ENCODE assay signal across 15 cellular contexts in the genomic region with DNA sequence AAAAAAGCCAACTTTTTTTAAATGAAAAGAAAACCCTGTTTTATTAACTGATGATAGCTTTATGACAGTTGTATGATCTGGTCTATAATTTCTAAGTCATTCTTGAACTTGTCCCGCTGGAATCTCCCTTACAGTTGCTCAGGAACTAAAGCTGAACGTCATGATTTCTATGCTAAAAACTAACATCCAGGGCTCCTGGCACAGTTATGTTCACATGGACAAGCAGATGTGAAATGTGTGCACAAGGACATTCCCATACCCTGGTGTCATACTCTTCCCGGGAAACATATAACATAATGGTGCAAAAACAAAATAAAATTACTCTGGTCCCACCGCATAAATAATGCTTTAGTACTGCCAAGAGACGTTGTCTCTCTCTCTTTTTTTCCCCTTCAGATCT.
DNase-seq lines count a peak whose midpoint lies in the region; ATAC-seq and TF ChIP-seq lines count a peak whose summit lies in the region.
"Had no signal": no experiment of that assay in that cellular context is flagged by ENCODE, and none has a peak within 500 bp of the region (broad histone marks: within the 10 kb centered on the region; RNA-seq: fewer than 3 reads in every experiment).

No MANE protein-coding gene starts in this region.

- no peaks in the 10 kb centered on the region for H3F3A ChIP-seq in smooth muscle cell (ENCODE audit: low read depth)

- no TSS peak for BruUV-seq in IMR-90 (replicated peaks; lab: Mats Ljungman, UMichigan)

- peaks cover 10% of the 10 kb centered on the region for H3K27me3 ChIP-seq in IMR-90 (ENCODE audit: control insufficient read depth, insufficient read depth, low read length)
- no peaks in the 10 kb centered on the region for H3K27me3 ChIP-seq in smooth muscle cell (ENCODE audit: low read depth)

- no peaks in the 10 kb centered on the region for H3K79me2 ChIP-seq in smooth muscle cell (ENCODE audit: low read depth)

- TF ChIP-seq CTCF in IMR-90 (conservative IDR thresholded peaks at IDR 0.05; ENCODE audit: low read depth, low read length) (no peak), choroid plexus epithelial cell (conservative IDR thresholded peaks at IDR 0.05; ENCODE audit: low read depth, low read length) (no peak), fibroblast of mammary gland (conservative IDR thresholded peaks at IDR 0.05; ENCODE audit: control insufficient read depth, insufficient read depth, low read depth, low read length) (no peak), smooth muscle cell (IDR thresholded peaks at IDR 0.05; ENCODE audit: borderline replicate concordance, insufficient read depth, poor library complexity, severe bottlenecking) (no peak)

- TF ChIP-seq POLR2A in IMR-90 (IDR thresholded peaks at IDR 0.05; ENCODE audit: low read depth, low read length): no peak

- no peaks in the 10 kb centered on the region for H3K9me3 ChIP-seq in IMR-90 (ENCODE audit: control insufficient read depth, insufficient read depth, low read length)
- no peaks in the 10 kb centered on the region for H3K9me3 ChIP-seq in smooth muscle cell (replicated peaks; ENCODE audit: low read depth)
- H3K9me3 ChIP-seq: HAP-1 had no signal

- 0% methylated on average over 2 of the region's 5 CpGs; no CpG with 5 or more reads in 1 of the 2 experiments for WGBS in IMR-90 (ENCODE audit: extremely low coverage in 2 of 2, insufficient read length in 1 of 2), 2 experiments
- 64% methylated on average over 5 of the region's 5 CpGs for WGBS in smooth muscle cell (ENCODE audit: low lambda C conversion rate)

- no peak overlapping the region for H4K8ac ChIP-seq in IMR-90 (ENCODE audit: low read depth in 2 of 2, low read length in 2 of 2)

- no peaks in the 10 kb centered on the region for H3K36me3 ChIP-seq in IMR-90 (ENCODE audit: control insufficient read depth, insufficient read depth, low read length)
- H3K36me3 ChIP-seq in smooth muscle cell (ENCODE audit: low read depth): no peaks in the 10 kb centered on the region
- H3K36me3 ChIP-seq: HAP-1 had no signal

- no peak overlapping the region for H2AK5ac ChIP-seq in IMR-90 (ENCODE audit: low read depth, low read length)

- intact Hi-C loops in IMR-90 (cut with micrococcal nuclease): no loop called here

- H3K4me2 ChIP-seq in IMR-90 (ENCODE audit: low read depth, low read length): no peak overlapping the region
- H3K4me2 ChIP-seq in smooth muscle cell: no peak overlapping the region

- POLR2A ChIA-PET in IMR-90 (lab: Charles Lee; ENCODE audit: unreplicated experiment): no interaction called here

- no peak overlapping the region for H3K4ac ChIP-seq in IMR-90 (ENCODE audit: low read depth, low read length)

- no peaks in the 10 kb centered on the region for H4K20me1 ChIP-seq in IMR-90 (ENCODE audit: insufficient read depth, low read length)
- no peaks in the 10 kb centered on the region for H4K20me1 ChIP-seq in smooth muscle cell (ENCODE audit: low read depth)

- H3K56ac ChIP-seq in IMR-90 (ENCODE audit: extremely low read depth, insufficient read depth, low read length): no peak overlapping the region

- no peak overlapping the region for H3K14ac ChIP-seq in IMR-90 (replicated peaks; ENCODE audit: low read depth, low read length)

- H2BK120ac ChIP-seq in IMR-90 (ENCODE audit: low read depth, low read length): no peak overlapping the region

- no peak for TF ChIP-seq RAD21 in IMR-90 (IDR thresholded peaks at IDR 0.05; ENCODE audit: low read length)

- H4K91ac ChIP-seq in IMR-90 (ENCODE audit: insufficient read depth, low read depth, low read length): no peak overlapping the region

- DNase-seq in IMR-90: peak; percentile 31
- peak; percentile 10 for DNase-seq in choroid plexus epithelial cell (ENCODE audit: low read depth)
- DNase-seq in fibroblast of mammary gland (ENCODE audit: low read depth): peak; percentile 52
- no peak for DNase-seq in smooth muscle cell (lab: John Stamatoyannopoulos, UW; ENCODE audit: unreplicated experiment)
- no peak for DNase-seq in NCI-H146 (lab: John Stamatoyannopoulos, UW)
- DNase-seq in stimulated activated naive CD4-positive, alpha-beta T cell (lab: John Stamatoyannopoulos, UW): no peak
- no peak for DNase-seq in activated naive CD4-positive, alpha-beta T cell treated with anti-CD3 and anti-CD28 coated beads, Interleukin-2, amount 50 U/mL, for 16 hours
- DNase-seq in epidermal melanocyte (ENCODE audit: insufficient read length, low spot score): no peak
- DNase-seq: CD8-positive, alpha-beta T cell; COR-L47; DMS153; DMS79 treated with DMSO at 0.1 percent for 48 hours; GDM1; GOT3 had no signal

- in situ Hi-C loops in IMR-90 (cut with MboI; ENCODE audit: low sequenced_read_pairs): no loop called here

- no peak overlapping the region for H2BK20ac ChIP-seq in IMR-90 (ENCODE audit: low read depth, low read length)

- no peak overlapping the region for H3K4me3 ChIP-seq in IMR-90 (ENCODE audit: insufficient read depth, low read depth, low read length)
- H3K4me3 ChIP-seq in choroid plexus epithelial cell (ENCODE audit: low read depth, low read length): no peak overlapping the region
- H3K4me3 ChIP-seq in fibroblast of mammary gland (ENCODE audit: control insufficient read depth, low read depth, low read length): no peak overlapping the region
- no peak overlapping the region for H3K4me3 ChIP-seq in smooth muscle cell
- H3K4me3 ChIP-seq: HAP-1 had no signal

- no peaks in the 10 kb centered on the region for H3K79me1 ChIP-seq in IMR-90 (ENCODE audit: low read depth in 1 of 2, low read length in 2 of 2)

- H3K9me1 ChIP-seq in IMR-90 (ENCODE audit: insufficient read depth, low read length): no peaks in the 10 kb centered on the region

- no peak overlapping the region for H2BK5ac ChIP-seq in IMR-90 (ENCODE audit: low read depth, low read length, poor library complexity, severe bottlenecking)

- H3K4me1 ChIP-seq in IMR-90 (ENCODE audit: control insufficient read depth, insufficient read depth, low read length) (no peaks in the 10 kb centered on the region), smooth muscle cell (ENCODE audit: low read depth) (no peaks in the 10 kb centered on the region)
- H3K4me1 ChIP-seq: HAP-1 had no signal

- no peak for ATAC-seq in IMR-90 (ENCODE audit: low read depth)
- ATAC-seq: CD8-positive, alpha-beta T cell had no signal

- H3K9ac ChIP-seq in IMR-90 (ENCODE audit: low read depth, low read length) (no peak overlapping the region), smooth muscle cell (ENCODE audit: low read depth) (no peak overlapping the region)

- no peak overlapping the region for H4K5ac ChIP-seq in IMR-90 (ENCODE audit: low read depth, low read length)

- H2AK9ac ChIP-seq in IMR-90 (replicated peaks; ENCODE audit: low read depth, low read length, poor library complexity): no peak overlapping the region

- no peak overlapping the region for H3K23ac ChIP-seq in IMR-90 (ENCODE audit: low read depth, low read length)

- H3K27ac ChIP-seq in IMR-90 (ENCODE audit: insufficient read depth, low read length) (no peak overlapping the region), smooth muscle cell (ENCODE audit: low read depth) (peak overlapping the region; percentile 3)

- H2BK15ac ChIP-seq in IMR-90 (ENCODE audit: low read depth, low read length): no peak overlapping the region

- dilution Hi-C loops in IMR-90 (cut with HindIII; ENCODE audit: low sequenced_read_pairs, unreplicated experiment): no loop called here

- no peak overlapping the region for H3K18ac ChIP-seq in IMR-90 (ENCODE audit: low read depth, low read length)

- H2AFZ ChIP-seq in IMR-90 (replicated peaks; ENCODE audit: low read length, poor library complexity): no peak overlapping the region
- peak overlapping the region; percentile 60 for H2AFZ ChIP-seq in smooth muscle cell (ENCODE audit: low read depth)

- CTCF ChIA-PET in IMR-90 (lab: Yijun Ruan, JAX): no interaction called here

TF ChIP-seq in IMR-90, 13 proteins besides CTCF, POLR2A, EP300 and RAD21:
- no peak for TF ChIP-seq SMC3 (IDR thresholded peaks at IDR 0.05; ENCODE audit: low read depth, low read length)
- TF ChIP-seq CEBPB (IDR thresholded peaks at IDR 0.05; ENCODE audit: low read depth, low read length): no peak
- TF ChIP-seq FOS (IDR thresholded peaks at IDR 0.05; ENCODE audit: low read depth, low read length): no peak
- TF ChIP-seq RFX5 (IDR thresholded peaks at IDR 0.05; ENCODE audit: low read depth, low read length): no peak
- TF ChIP-seq MXI1 (IDR thresholded peaks at IDR 0.05; ENCODE audit: borderline replicate concordance, low read depth, low read length): no peak
- no peak for TF ChIP-seq RCOR1 (IDR thresholded peaks at IDR 0.05; ENCODE audit: insufficient replicate concordance, low read length)
- no peak for TF ChIP-seq MAFK (IDR thresholded peaks at IDR 0.05; ENCODE audit: low read depth, low read length)
- no peak for TF ChIP-seq MAZ (IDR thresholded peaks at IDR 0.05; ENCODE audit: borderline replicate concordance, low read depth, low read length)
- TF ChIP-seq CHD1 (IDR thresholded peaks at IDR 0.05; ENCODE audit: low read depth, low read length): no peak
- TF ChIP-seq, protein P1, sequence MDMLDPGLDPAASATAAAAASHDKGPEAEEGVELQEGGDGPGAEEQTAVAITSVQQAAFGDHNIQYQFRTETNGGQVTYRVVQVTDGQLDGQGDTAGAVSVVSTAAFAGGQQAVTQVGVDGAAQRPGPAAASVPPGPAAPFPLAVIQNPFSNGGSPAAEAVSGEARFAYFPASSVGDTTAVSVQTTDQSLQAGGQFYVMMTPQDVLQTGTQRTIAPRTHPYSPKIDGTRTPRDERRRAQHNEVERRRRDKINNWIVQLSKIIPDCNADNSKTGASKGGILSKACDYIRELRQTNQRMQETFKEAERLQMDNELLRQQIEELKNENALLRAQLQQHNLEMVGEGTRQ (IDR thresholded peaks at IDR 0.05; ENCODE audit: low read depth, low read length): no peak
- TF ChIP-seq NFE2L2 (IDR thresholded peaks at IDR 0.05; ENCODE audit: low read depth, low read length): no peak
- no peak for TF ChIP-seq BHLHE40 (IDR thresholded peaks at IDR 0.05; ENCODE audit: low read depth, low read length)

Comparison
In these comparisons a context has a peak if more than half of its experiments do, and no peak if none do; other contexts are left out.
1. DNase-seq: peak in IMR-90 (single experiment), choroid plexus epithelial cell (single experiment) and fibroblast of mammary gland (single experiment); none in smooth muscle cell (single experiment), NCI-H146 (single experiment), stimulated activated naive CD4-positive, alpha-beta T cell (0 of 6), activated naive CD4-positive, alpha-beta T cell treated with anti-CD3 and anti-CD28 coated beads, Interleukin-2, amount 50 U/mL, for 16 hours (single experiment) and epidermal melanocyte (single experiment).